Comparison of ENCODE assay signal across 8 cellular contexts in the genomic region with DNA sequence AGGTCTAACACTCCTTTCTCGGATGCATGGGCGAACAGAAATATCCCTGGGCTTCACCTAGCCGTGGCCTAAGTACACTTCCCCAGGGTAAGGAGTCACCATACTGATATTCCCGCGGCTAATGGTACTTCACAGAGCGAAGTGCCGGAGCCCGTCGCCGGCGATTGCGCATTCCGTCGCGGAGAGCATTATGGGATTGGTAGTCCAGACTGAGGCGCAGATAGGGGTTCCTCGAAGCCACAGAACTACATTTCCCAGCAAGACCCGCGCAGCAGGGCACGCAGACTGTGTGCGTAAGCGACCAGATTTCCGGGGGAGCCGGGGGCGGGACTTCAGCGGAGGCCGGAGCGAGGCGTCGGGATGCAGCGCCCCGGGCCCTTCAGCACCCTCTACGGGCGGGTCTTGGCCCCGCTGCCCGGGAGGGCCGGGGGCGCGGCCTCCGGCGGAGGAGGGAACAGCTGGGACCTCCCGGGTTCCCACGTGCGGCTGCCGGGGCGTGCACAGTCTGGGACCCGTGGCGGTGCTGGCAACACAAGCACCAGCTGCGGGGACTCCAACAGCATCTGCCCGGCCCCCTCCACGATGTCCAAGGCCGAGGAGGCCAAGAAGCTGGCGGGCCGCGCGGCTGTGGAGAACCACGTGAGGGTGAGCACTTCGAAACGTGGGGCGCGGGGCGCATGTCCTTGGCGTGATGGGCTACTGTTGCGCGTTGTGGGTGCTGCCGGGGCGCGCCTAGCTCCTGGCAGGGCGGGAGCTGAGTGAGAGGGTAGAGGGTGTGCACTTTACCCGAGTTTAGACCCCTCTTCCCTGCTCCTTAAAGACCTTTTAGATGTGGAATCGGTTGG. TPM values are rescaled to one million over a fixed set of nuclear protein-coding genes. Genes with fewer than 3 reads are reported as not detected.
A peak's percentile ranks its signal among the peaks of the same experiment; 100 is the strongest.
DNase-seq lines count a peak whose midpoint lies in the region; ATAC-seq, FAIRE-seq and TF ChIP-seq lines count a peak whose summit lies in the region.

A gene (plus strand): TSS at position 335 of the 845 bp plus-strand sequence. CDS start 26 bp downstream, at position 361.

- peak; percentile 66 for TF ChIP-seq CTCF in VCaP (conservative IDR thresholded peaks at IDR 0.05)
- TF ChIP-seq CTCF in breast epithelium (IDR thresholded peaks at IDR 0.05): peak in 1 of 3 donors; percentile 19

- intact Hi-C loops in breast epithelium (cut with DNase I; ENCODE audit: low total_unique reads): no loop called here

- H3K4me1 ChIP-seq in breast epithelium (no peaks in the 10 kb centered on the region), iPS-20b (ENCODE audit: insufficient read depth, low read length) (peaks cover 4% of the 10 kb centered on the region; the same call in 1 of the 2 replicates), small intestine (ENCODE audit: control insufficient read depth in 2 of 2, insufficient read depth in 1 of 2, low read depth in 1 of 2, low read length in 1 of 2) (peaks cover 10 to 17% of the 10 kb centered on the region in 2 donors)

- no peak for FAIRE-seq in small intestine (lab: Jason Lieb, UNC)

- 0% methylated on average over 54 to 71 of the region's 71 CpGs for WGBS in small intestine, 3 donors

- peak within 1 kb of the TSS; percentile 89 for H3K9ac ChIP-seq in iPS-20b (ENCODE audit: low read depth, low read length)

- no peaks in the 10 kb centered on the region for H3K36me3 ChIP-seq in breast epithelium
- no peaks in the 10 kb centered on the region for H3K36me3 ChIP-seq in iPS-20b (ENCODE audit: insufficient read depth, low read depth, low read length)
- no peaks in the 10 kb centered on the region for H3K36me3 ChIP-seq in small intestine (ENCODE audit: control insufficient read depth in 2 of 2, insufficient read depth in 2 of 2, low read length in 2 of 2)

- no peak for TF ChIP-seq POLR2A in breast epithelium (IDR thresholded peaks at IDR 0.05)

- H3K9me3 ChIP-seq in breast epithelium (no peaks in the 10 kb centered on the region), iPS-20b (ENCODE audit: insufficient read depth, low read depth, low read length) (peaks cover 26% of the 10 kb centered on the region), small intestine (ENCODE audit: control insufficient read depth, low read depth) (no peaks in the 10 kb centered on the region)

- peak; percentile 99 for DNase-seq in AG08395 (ENCODE audit: low spot score)
- peak; percentile 70 for DNase-seq in NCI-H2196 treated with DMSO at 0.1 percent for 48 hours (lab: John Stamatoyannopoulos, UW; ENCODE audit: unreplicated experiment)
- peak; percentile 95 for DNase-seq in breast epithelium (ENCODE audit: low spot score in 2 of 2)
- peak; percentile 99 for DNase-seq in small intestine

- H3K4me3 ChIP-seq in breast epithelium (peak within 1 kb of the TSS; percentile 69 to 81 (median 78)), iPS-20b (ENCODE audit: low read length) (peak within 1 kb of the TSS; percentile 92), small intestine (ENCODE audit: low read depth in 1 of 2, low read length in 2 of 2) (peak within 1 kb of the TSS; percentile 71 to 83)

- ATAC-seq in GM18873 (IDR thresholded peaks at IDR 0.05; ENCODE audit: low FRiP score, unreplicated experiment): peak; percentile 98
- peak; percentile 94 for ATAC-seq in HG03139 (IDR thresholded peaks at IDR 0.05; ENCODE audit: unreplicated experiment)

- H3K27ac ChIP-seq in VCaP (peak within 1 kb of the TSS; percentile 64), breast epithelium (peak within 1 kb of the TSS; percentile 74 to 87), iPS-20b (ENCODE audit: low read length) (peak within 1 kb of the TSS; percentile 46), small intestine (ENCODE audit: low read depth in 1 of 2, low read length in 1 of 2) (peak within 1 kb of the TSS; percentile 60 to 90)

- no peaks in the 10 kb centered on the region for H3K27me3 ChIP-seq in breast epithelium
- peaks cover 10% of the 10 kb centered on the region; the same call in 1 of the 2 replicates for H3K27me3 ChIP-seq in iPS-20b (ENCODE audit: insufficient read depth, low read length)
- no peaks in the 10 kb centered on the region for H3K27me3 ChIP-seq in small intestine (ENCODE audit: control insufficient read depth in 2 of 2, insufficient read depth in 2 of 2, low read length in 2 of 2)

RNA-seq across cellular contexts. Expression of the gene that starts here (rescaled TPM):
- 10 to 100 TPM in 2 of 3 donors, 1 to 10 TPM in 1; 9.9 to 15.4 (median 10.4) TPM for total RNA-seq in breast epithelium
- polyA plus RNA-seq in small intestine: 10 to 100 TPM; 14.5 to 53.7 (median 16.2) TPM

Comparison
In these comparisons a context has a peak if more than half of its experiments do, and no peak if none do; other contexts are left out.
1. Peak in every context shown above with its lines: DNase-seq, ATAC-seq, H3K4me3 ChIP-seq and H3K27ac ChIP-seq.